ENCODE assay signal across 1 cellular context in genomic region chr20:44750081-44750805, GRCh38.
A peak's percentile ranks its signal among the peaks of the same experiment; 100 is the strongest.
TF ChIP-seq lines count a peak whose summit lies in the region.

No MANE protein-coding gene starts in this region.

TF ChIP-seq in K562, 482 proteins besides CTCF, POLR2A, EP300 and RAD21 (continued from another document and continues in another):
- no peak for TF ChIP-seq ZNF318 (IDR thresholded peaks at IDR 0.05; ENCODE audit: borderline replicate concordance in 1 of 2, low read depth in 1 of 2)
- TF ChIP-seq ZNF609 (CRISPR knock-in tag; IDR thresholded peaks at IDR 0.05; ENCODE audit: borderline replicate concordance): no peak
- peak; percentile 36; the same call in 1 of the 2 replicates for TF ChIP-seq RBFOX2 (IDR thresholded peaks at IDR 0.05; ENCODE audit: low read depth, low read length)
- no peak for TF ChIP-seq HMG20B (CRISPR knock-in tag; IDR thresholded peaks at IDR 0.05)
- peak; percentile 90 for TF ChIP-seq L3MBTL2 (IDR thresholded peaks at IDR 0.05)
- no peak for TF ChIP-seq ZNF197 (CRISPR knock-in tag; IDR thresholded peaks at IDR 0.05; ENCODE audit: low read depth)
- TF ChIP-seq FIP1L1 (IDR thresholded peaks at IDR 0.05; ENCODE audit: low read depth, low read length, poor library complexity, severe bottlenecking): no peak
- TF ChIP-seq CAMTA2 (CRISPR knock-in tag; conservative IDR thresholded peaks at IDR 0.05): no peak
- no peak for TF ChIP-seq ELF2 (CRISPR knock-in tag; IDR thresholded peaks at IDR 0.05)
- no peak for TF ChIP-seq CXXC5 (CRISPR knock-in tag; IDR thresholded peaks at IDR 0.05)
- no peak for TF ChIP-seq MAZ (CRISPR knock-in tag; conservative IDR thresholded peaks at IDR 0.05 in 1 of 2, IDR thresholded peaks at IDR 0.05 in 1 of 2)
- TF ChIP-seq XRCC3 (IDR thresholded peaks at IDR 0.05): no peak
- TF ChIP-seq ZNF184 (CRISPR knock-in tag; IDR thresholded peaks at IDR 0.05): no peak
- 0 out of 2 replicates have a peak, but pooled peaks have one; percentile 15 for TF ChIP-seq CTBP1 (IDR thresholded peaks at IDR 0.05; ENCODE audit: borderline replicate concordance)
- no peak for TF ChIP-seq HDAC8 (tag; IDR thresholded peaks at IDR 0.05)
- no peak for TF ChIP-seq THRB (CRISPR knock-in tag; conservative IDR thresholded peaks at IDR 0.05)
- TF ChIP-seq ZNF280B (CRISPR knock-in tag; IDR thresholded peaks at IDR 0.05): no peak
- no peak for TF ChIP-seq ZNF507 (tag; conservative IDR thresholded peaks at IDR 0.05)
- no peak for TF ChIP-seq HSF4 (CRISPR knock-in tag; IDR thresholded peaks at IDR 0.05; ENCODE audit: borderline replicate concordance)
- TF ChIP-seq SAFB (IDR thresholded peaks at IDR 0.05; ENCODE audit: borderline replicate concordance, low read depth, low read length): peak; percentile 52; the same call in 1 of the 2 replicates
- TF ChIP-seq CREB5 (CRISPR knock-in tag; IDR thresholded peaks at IDR 0.05): no peak
- no peak for TF ChIP-seq ZNF717 (CRISPR knock-in tag; IDR thresholded peaks at IDR 0.05)
- TF ChIP-seq KLF13 (tag; IDR thresholded peaks at IDR 0.05; ENCODE audit: borderline replicate concordance, low read depth): no peak
- no peak for TF ChIP-seq CLOCK (CRISPR knock-in tag; IDR thresholded peaks at IDR 0.05; ENCODE audit: borderline replicate concordance)
- TF ChIP-seq SMARCE1 (IDR thresholded peaks at IDR 0.05): no peak
- peak; percentile 27; the same call in 1 of the 2 replicates for TF ChIP-seq ZBTB7A (IDR thresholded peaks at IDR 0.05; ENCODE audit: borderline replicate concordance, control insufficient read depth, low read depth, low read length)
- TF ChIP-seq KHSRP (IDR thresholded peaks at IDR 0.05): no peak
- no peak for TF ChIP-seq ZNF830 (CRISPR knock-in tag; IDR thresholded peaks at IDR 0.05)
- 0 out of 2 replicates have a peak, but pooled peaks have one; percentile 35 for TF ChIP-seq BHLHE40 (IDR thresholded peaks at IDR 0.05; ENCODE audit: low read length)
- TF ChIP-seq SMARCB1 (IDR thresholded peaks at IDR 0.05; ENCODE audit: insufficient read length, low read depth): no peak
- no peak for TF ChIP-seq ATF6 (CRISPR knock-in tag; IDR thresholded peaks at IDR 0.05)
- TF ChIP-seq TEAD2 (tag; IDR thresholded peaks at IDR 0.05): no peak
- no peak for TF ChIP-seq PURB (CRISPR knock-in tag; IDR thresholded peaks at IDR 0.05; ENCODE audit: low read depth)
- no peak for TF ChIP-seq CBX1 (IDR thresholded peaks at IDR 0.05; ENCODE audit: low read depth)
- TF ChIP-seq CCAR2 (IDR thresholded peaks at IDR 0.05; ENCODE audit: low read depth, low read length): no peak
- no peak for TF ChIP-seq SP1 (CRISPR knock-in tag; IDR thresholded peaks at IDR 0.05)
- TF ChIP-seq ZNF146 (CRISPR knock-in tag; IDR thresholded peaks at IDR 0.05; ENCODE audit: unreplicated experiment): no peak
